In the genomic region with DNA sequence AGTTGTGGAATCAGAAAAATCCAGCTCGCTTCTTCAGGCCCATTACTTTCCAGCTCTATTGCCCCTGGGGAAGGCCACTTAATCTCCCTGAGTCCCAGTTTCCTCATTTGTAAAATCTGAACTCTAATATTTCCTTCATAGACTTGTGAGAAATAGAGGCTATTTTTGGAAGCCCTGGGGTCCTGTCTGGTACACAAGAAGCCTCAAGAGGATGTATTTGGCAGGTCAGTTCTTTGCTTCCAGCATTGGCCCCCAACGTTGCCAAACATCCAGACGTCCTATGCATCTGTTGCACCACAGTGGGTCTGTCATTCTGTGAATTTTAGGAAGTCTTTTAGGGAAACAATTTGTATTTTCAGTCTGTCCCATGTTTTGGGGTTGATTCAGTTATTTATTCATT, we compare ENCODE assay signal across 26 cellular contexts.
"Had no signal": no experiment of that assay in that cellular context is flagged by ENCODE, and none has a peak within 500 bp of the region (broad histone marks: within the 10 kb centered on the region; RNA-seq: fewer than 3 reads in every experiment).

No MANE protein-coding gene starts in this region.

- H3K27ac ChIP-seq: brain microvascular endothelial cell, coronary artery, dorsolateral prefrontal cortex, heart right ventricle, VCaP had no signal

- ATAC-seq: activated T-cell treated with anti-CD3 and anti-CD28 coated beads, Interleukin-2, amount 50 U/mL, for 72 hours; esophagus mucosa; WTC11 had no signal

- H3K27me3 ChIP-seq: brain microvascular endothelial cell, dorsolateral prefrontal cortex, heart right ventricle had no signal

- H3K4me1 ChIP-seq: heart right ventricle had no signal

- H3K4me3 ChIP-seq: coronary artery, dorsolateral prefrontal cortex, heart right ventricle had no signal

- H3K36me3 ChIP-seq: brain microvascular endothelial cell, heart right ventricle had no signal

- DNase-seq: activated CD4-positive, alpha-beta memory T cell treated with anti-CD3 and anti-CD28 coated beads, Interleukin-2, amount 10 ng/mL, durations not matched to agents 7 days and 5 days; activated CD4-positive, alpha-beta T cell treated with anti-CD3 and anti-CD28 coated beads for 1 hour; activated CD4-positive, alpha-beta T cell treated with anti-CD3 and anti-CD28 coated beads for 4 hours; activated CD4-positive, alpha-beta T cell treated with anti-CD3 and anti-CD28 coated beads, Interleukin-2, amount 10 ng/mL, durations not matched to agents 7 days and 5 days; activated CD4-positive, alpha-beta T cell treated with anti-CD3 and anti-CD28 coated beads, Interleukin-2, amount 50 U/mL, for 4 hours; activated CD8-positive, alpha-beta memory T cell treated with anti-CD3 and anti-CD28 coated beads, Interleukin-2, amount 50 U/mL, for 48 hours; activated gamma-delta T cell; activated naive CD4-positive, alpha-beta T cell; activated naive CD4-positive, alpha-beta T cell treated with anti-CD3 and anti-CD28 coated beads, Interleukin-2, amount 50 U/mL, for 16 hours; activated T-cell treated with anti-CD3 and anti-CD28 coated beads for 4 hours; activated T-cell treated with anti-CD3 and anti-CD28 coated beads, Interleukin-2, amount 50 U/mL, for 24 hours; activated T-cell treated with anti-CD3 and anti-CD28 coated beads, Interleukin-2, amount 50 U/mL, for 72 hours; amniotic stem cell; anterior cingulate cortex; brain microvascular endothelial cell; dorsolateral prefrontal cortex; effector memory CD4-positive, alpha-beta T cell; endodermal cell; foreskin fibroblast; glutamatergic neuron; heart right ventricle; T-helper 2 cell had no signal
